Comparison of ENCODE assay signal across 17 cellular contexts in the genomic region with DNA sequence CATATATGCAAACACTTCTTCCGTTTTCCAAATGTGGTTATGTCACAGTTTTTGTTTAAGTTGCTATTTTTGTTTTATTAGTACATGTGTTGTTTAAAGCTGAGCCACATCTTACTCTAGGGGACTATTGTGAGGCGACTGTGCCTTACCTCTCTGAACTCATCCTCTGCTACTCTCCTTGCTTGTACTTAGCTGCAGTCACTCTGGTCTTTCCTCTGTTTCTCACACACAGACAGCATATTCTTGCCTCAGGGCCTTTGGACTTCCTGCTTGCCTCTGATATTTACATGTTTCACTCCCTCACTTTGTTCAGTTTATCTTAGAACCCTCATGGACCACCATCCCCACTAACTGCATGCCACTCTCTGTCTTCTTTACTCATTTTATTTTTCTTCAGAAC.
DNase-seq lines count a peak whose midpoint lies in the region; ATAC-seq, FAIRE-seq and TF ChIP-seq lines count a peak whose summit lies in the region.
"Had no signal": no experiment of that assay in that cellular context is flagged by ENCODE, and none has a peak within 500 bp of the region (broad histone marks: within the 10 kb centered on the region; RNA-seq: fewer than 3 reads in every experiment).

No MANE protein-coding gene starts in this region.

- no peak for TF ChIP-seq CTCF in A549 (IDR thresholded peaks at IDR 0.05)
- no peak for TF ChIP-seq CTCF in CD8-positive, alpha-beta T cell (IDR thresholded peaks at IDR 0.05)
- TF ChIP-seq CTCF in chondrocyte (IDR thresholded peaks at IDR 0.05), result no peak

- POLR2A ChIA-PET in A549 (lab: Yijun Ruan, JAX), result no interaction called here
- POLR2A ChIA-PET in CD8-positive, alpha-beta T cell (lab: Charles Lee), result no interaction called here

- H3K4me1 ChIP-seq in A549, result peaks cover 10% of the 10 kb centered on the region
- no peaks in the 10 kb centered on the region for H3K4me1 ChIP-seq in CD8-positive, alpha-beta T cell (ENCODE audit: insufficient read depth, low read length)

- H3K9me3 Mint-ChIP-seq in CD8-positive, alpha-beta T cell, result no peaks in the 10 kb centered on the region
- H3K9me3 Mint-ChIP-seq in chondrocyte (ENCODE audit: low read depth), result no peaks in the 10 kb centered on the region
- H3K9me3 Mint-ChIP-seq: activated naive CD4-positive, alpha-beta T cell treated with anti-CD3 and anti-CD28 coated beads for 36 hours; T-helper 1 cell treated with Interleukin-12 subunit alpha and Interleukin-12 subunit beta and Interleukin-4 antibody, amounts not matched to agents 30 μg/mL and 1 μg/mL, for 36 hours had no signal

- no peak for TF ChIP-seq EP300 in A549 (IDR thresholded peaks at IDR 0.05)

- DNase-seq in A549 (ENCODE audit: low read depth in 1 of 2, low spot score in 1 of 2), result peak in 1 of 2 experiments; percentile 4
- DNase-seq in CD8-positive, alpha-beta T cell, result no peak
- DNase-seq in NCI-H69 (lab: John Stamatoyannopoulos, UW), result peak; percentile 3
- no peak for DNase-seq in chondrocyte (ENCODE audit: low spot score)
- DNase-seq in stimulated activated CD4-positive, alpha-beta T cell treated with anti-CD3 and anti-CD28 coated beads, Interleukin-4, amount 100 ng/mL, for 4 hours, result no peak
- no peak for DNase-seq in SHP77 (lab: John Stamatoyannopoulos, UW)
- no peak for DNase-seq in mesenteric fat pad (ENCODE audit: low spot score)
- DNase-seq: activated naive CD4-positive, alpha-beta T cell treated with anti-CD3 and anti-CD28 coated beads for 36 hours; left ventricle myocardium superior; NCI-H146; WERI-Rb-1 had no signal

- WGBS in A549 (ENCODE audit: missing lambda C conversion rate), result 32% methylated on average over 2 of the region's 2 CpGs

- H3K4me3 Mint-ChIP-seq in CD8-positive, alpha-beta T cell, result no peak overlapping the region
- H3K4me3 Mint-ChIP-seq in chondrocyte (ENCODE audit: unreplicated experiment), result no peak overlapping the region
- H3K4me3 Mint-ChIP-seq: activated naive CD4-positive, alpha-beta T cell treated with anti-CD3 and anti-CD28 coated beads for 36 hours; T-helper 1 cell treated with Interleukin-12 subunit alpha and Interleukin-12 subunit beta and Interleukin-4 antibody, amounts not matched to agents 30 μg/mL and 1 μg/mL, for 36 hours had no signal

- no peaks in the 10 kb centered on the region for H3K9me3 ChIP-seq in A549
- no peaks in the 10 kb centered on the region for H3K9me3 ChIP-seq in CD8-positive, alpha-beta T cell (ENCODE audit: low read length)
- H3K9me3 ChIP-seq: thoracic aorta had no signal

- H3K4me1 Mint-ChIP-seq in CD8-positive, alpha-beta T cell (ENCODE audit: low read depth), result no peaks in the 10 kb centered on the region
- H3K4me1 Mint-ChIP-seq in chondrocyte (ENCODE audit: low read depth), result peaks cover 5% of the 10 kb centered on the region

- peak overlapping the region; percentile 19; the same call in 1 of the 3 replicates for H3K4me2 ChIP-seq in A549

- intact Hi-C loops in CD8-positive, alpha-beta T cell (cut with DNase I, micrococcal nuclease), result no loop called here

- no peak for FAIRE-seq in A549 (lab: Jason Lieb, UNC)
- FAIRE-seq: bronchial epithelial cell had no signal

- H3K4me3 ChIP-seq in A549, result no peak overlapping the region
- H3K4me3 ChIP-seq in CD8-positive, alpha-beta T cell (ENCODE audit: low read depth, low read length), result no peak overlapping the region
- H3K4me3 ChIP-seq: skin epidermis, thoracic aorta had no signal

- H3K36me3 Mint-ChIP-seq in CD8-positive, alpha-beta T cell, result peaks cover 76% of the 10 kb centered on the region
- H3K36me3 Mint-ChIP-seq in chondrocyte (ENCODE audit: low read depth), result peaks cover 41% of the 10 kb centered on the region

- peak overlapping the region; percentile 55 for H3K27ac Mint-ChIP-seq in CD8-positive, alpha-beta T cell
- peak overlapping the region; percentile 34 for H3K27ac Mint-ChIP-seq in chondrocyte (ENCODE audit: unreplicated experiment)
- H3K27ac Mint-ChIP-seq: activated naive CD4-positive, alpha-beta T cell treated with anti-CD3 and anti-CD28 coated beads for 36 hours; T-helper 1 cell treated with Interleukin-12 subunit alpha and Interleukin-12 subunit beta and Interleukin-4 antibody, amounts not matched to agents 30 μg/mL and 1 μg/mL, for 36 hours had no signal

- no peak for TF ChIP-seq POLR2A in A549 (IDR thresholded peaks at IDR 0.05; ENCODE audit: low read length)

- H3K27me3 ChIP-seq in CD8-positive, alpha-beta T cell (ENCODE audit: insufficient read depth, low read length), result no peaks in the 10 kb centered on the region

- peaks cover 33% of the 10 kb centered on the region for H3K36me3 ChIP-seq in CD8-positive, alpha-beta T cell (ENCODE audit: insufficient read depth, low read length)

- no peak overlapping the region for H3K27ac ChIP-seq in A549
- H3K27ac ChIP-seq in CD8-positive, alpha-beta T cell (ENCODE audit: low read depth, low read length), result no peak overlapping the region
- H3K27ac ChIP-seq: RWPE1, skin epidermis, thoracic aorta, WERI-Rb-1 had no signal

- H3K27me3 Mint-ChIP-seq in CD8-positive, alpha-beta T cell (ENCODE audit: low read depth), result no peaks in the 10 kb centered on the region
- no peaks in the 10 kb centered on the region for H3K27me3 Mint-ChIP-seq in chondrocyte (ENCODE audit: low read depth)

- no peak for TF ChIP-seq RAD21 in A549 (conservative IDR thresholded peaks at IDR 0.05 in 1 of 2, IDR thresholded peaks at IDR 0.05 in 1 of 2)

- CTCF ChIA-PET in A549 (lab: Yijun Ruan, JAX), result no interaction called here
- CTCF ChIA-PET in CD8-positive, alpha-beta T cell (lab: Charles Lee), result no interaction called here

- ATAC-seq in A549 (peak in 1 of 2 experiments; percentile 46; a peak in 2 of 6 replicates), GM21390 (IDR thresholded peaks at IDR 0.05; ENCODE audit: unreplicated experiment) (no peak)
- no peak for ATAC-seq in CD8-positive, alpha-beta T cell
- ATAC-seq: left ventricle myocardium superior had no signal

TF ChIP-seq in A549, 52 proteins besides CTCF, POLR2A, EP300 and RAD21:
- no peak for TF ChIP-seq SMC3 (IDR thresholded peaks at IDR 0.05)
- TF ChIP-seq ZNF302 (CRISPR knock-in tag; IDR thresholded peaks at IDR 0.05), result no peak
- no peak for TF ChIP-seq RNF2 (IDR thresholded peaks at IDR 0.05; ENCODE audit: borderline replicate concordance, low read depth)
- no peak for TF ChIP-seq FOSL2 (IDR thresholded peaks at IDR 0.05)
- TF ChIP-seq FOSL2 (CRISPR knock-in tag; IDR thresholded peaks at IDR 0.05), result no peak
- TF ChIP-seq, protein P1, sequence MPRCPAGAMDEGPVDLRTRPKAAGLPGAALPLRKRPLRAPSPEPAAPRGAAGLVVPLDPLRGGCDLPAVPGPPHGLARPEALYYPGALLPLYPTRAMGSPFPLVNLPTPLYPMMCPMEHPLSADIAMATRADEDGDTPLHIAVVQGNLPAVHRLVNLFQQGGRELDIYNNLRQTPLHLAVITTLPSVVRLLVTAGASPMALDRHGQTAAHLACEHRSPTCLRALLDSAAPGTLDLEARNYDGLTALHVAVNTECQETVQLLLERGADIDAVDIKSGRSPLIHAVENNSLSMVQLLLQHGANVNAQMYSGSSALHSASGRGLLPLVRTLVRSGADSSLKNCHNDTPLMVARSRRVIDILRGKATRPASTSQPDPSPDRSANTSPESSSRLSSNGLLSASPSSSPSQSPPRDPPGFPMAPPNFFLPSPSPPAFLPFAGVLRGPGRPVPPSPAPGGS (IDR thresholded peaks at IDR 0.05), result no peak
- no peak for TF ChIP-seq RARB (CRISPR knock-in tag; IDR thresholded peaks at IDR 0.05)
- TF ChIP-seq CHD4 (IDR thresholded peaks at IDR 0.05; ENCODE audit: borderline replicate concordance), result no peak
- TF ChIP-seq NFE2L2 (conservative IDR thresholded peaks at IDR 0.05; ENCODE audit: low read length), result no peak
- TF ChIP-seq MAZ (IDR thresholded peaks at IDR 0.05; ENCODE audit: borderline replicate concordance, low read depth, low read length), result no peak
- TF ChIP-seq HOXA7 (CRISPR knock-in tag; IDR thresholded peaks at IDR 0.05), result no peak
- no peak for TF ChIP-seq POLR2AphosphoS2 (conservative IDR thresholded peaks at IDR 0.05; ENCODE audit: low read length)
- TF ChIP-seq, protein P2, sequence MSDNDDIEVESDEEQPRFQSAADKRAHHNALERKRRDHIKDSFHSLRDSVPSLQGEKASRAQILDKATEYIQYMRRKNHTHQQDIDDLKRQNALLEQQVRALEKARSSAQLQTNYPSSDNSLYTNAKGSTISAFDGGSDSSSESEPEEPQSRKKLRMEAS (IDR thresholded peaks at IDR 0.05), result no peak
TF ChIP-seq in A549: peak in this region for 0.
